ENCODE assay signal across 8 cellular contexts in genomic region chr10:22475857-22476600, GRCh38.
DNase-seq lines count a peak whose midpoint lies in the region; ATAC-seq and TF ChIP-seq lines count a peak whose summit lies in the region.

No MANE protein-coding gene starts in this region.

- H3K9me2 ChIP-seq in hepatocyte (replicated peaks; ENCODE audit: insufficient read depth): no peaks in the 10 kb centered on the region

- H3K4me3 ChIP-seq in hepatocyte: peak overlapping the region; percentile 72
- H3K4me3 ChIP-seq in skeletal muscle tissue (ENCODE audit: low read length in 3 of 3): peak overlapping the region; percentile 34 to 62 (median 49)

- H3K79me2 ChIP-seq in hepatocyte: no peaks in the 10 kb centered on the region

- no peaks in the 10 kb centered on the region for H3K9me3 Mint-ChIP-seq in activated T-helper 1 cell treated with anti-CD3 and anti-CD28 coated beads, Interleukin-12 subunit alpha, Interleukin-12 subunit beta, Interleukin-2, Interleukin-4 antibody, amounts not matched to agents 30 ng/mL and 10 ng/mL and 1 ng/mL, durations not matched to agents 14 hours and 24 hours and 36 hours

- DNase-seq in activated CD4-positive, CD25-positive, alpha-beta regulatory T cell treated with anti-CD3 and anti-CD28 coated beads, Interleukin-2, amount 50 U/mL, for 72 hours: peak; percentile 36
- DNase-seq in activated CD4-positive, CD25-positive, alpha-beta regulatory T cell (lab: John Stamatoyannopoulos, UW): no peak
- DNase-seq in activated T-helper 1 cell treated with anti-CD3 and anti-CD28 coated beads, Interleukin-12 subunit alpha, Interleukin-12 subunit beta, Interleukin-2, Interleukin-4 antibody, amounts not matched to agents 30 ng/mL and 10 ng/mL and 1 ng/mL, durations not matched to agents 14 hours and 24 hours and 36 hours (ENCODE audit: low spot score): peak; percentile 3
- DNase-seq in hepatocyte (ENCODE audit: low spot score) (peak; percentile 28), NCI-H1105 (lab: John Stamatoyannopoulos, UW) (no peak), NCI-H2196 (lab: John Stamatoyannopoulos, UW; ENCODE audit: unreplicated experiment) (no peak)

- peak overlapping the region; percentile 80 for H2AFZ ChIP-seq in hepatocyte

- H3K36me3 ChIP-seq in hepatocyte (replicated peaks; ENCODE audit: insufficient read depth, low read depth) (no peaks in the 10 kb centered on the region), skeletal muscle tissue (ENCODE audit: control insufficient read depth in 3 of 3, insufficient read depth in 3 of 3, low read length in 3 of 3) (no peaks in the 10 kb centered on the region)

- H3K9me3 ChIP-seq in hepatocyte (ENCODE audit: low read depth) (no peaks in the 10 kb centered on the region), skeletal muscle tissue (ENCODE audit: control insufficient read depth in 3 of 3, low read length in 3 of 3) (no peaks in the 10 kb centered on the region)

- intact Hi-C loops in activated T-helper 1 cell treated with anti-CD3 and anti-CD28 coated beads, Interleukin-12 subunit alpha, Interleukin-12 subunit beta, Interleukin-2, Interleukin-4 antibody, amounts not matched to agents 30 ng/mL and 10 ng/mL and 1 ng/mL, durations not matched to agents 14 hours and 24 hours and 36 hours (cut with micrococcal nuclease): loop anchor here (1.0 to 10.0 kb wide), 5 partner anchors 39 to 981 kb away; no protein-coding TSS in a partner anchor

- H4K20me1 ChIP-seq in hepatocyte (ENCODE audit: insufficient read depth, poor library complexity, severe bottlenecking): no peaks in the 10 kb centered on the region

- peaks cover 61% of the 10 kb centered on the region for H3K27me3 Mint-ChIP-seq in activated T-helper 1 cell treated with anti-CD3 and anti-CD28 coated beads, Interleukin-12 subunit alpha, Interleukin-12 subunit beta, Interleukin-2, Interleukin-4 antibody, amounts not matched to agents 30 ng/mL and 10 ng/mL and 1 ng/mL, durations not matched to agents 14 hours and 24 hours and 36 hours (ENCODE audit: insufficient read depth)

- peak overlapping the region; percentile 86 for H3K27ac Mint-ChIP-seq in activated T-helper 1 cell treated with anti-CD3 and anti-CD28 coated beads, Interleukin-12 subunit alpha, Interleukin-12 subunit beta, Interleukin-2, Interleukin-4 antibody, amounts not matched to agents 30 ng/mL and 10 ng/mL and 1 ng/mL, durations not matched to agents 14 hours and 24 hours and 36 hours

- TF ChIP-seq CTCF in hepatocyte (IDR thresholded peaks at IDR 0.05; ENCODE audit: poor library complexity): no peak

- WGBS in hepatocyte (ENCODE audit: low lambda C conversion rate, missing lambda C conversion rate): 1% methylated on average over 81 of the region's 85 CpGs

- no peaks in the 10 kb centered on the region for H3K36me3 Mint-ChIP-seq in activated T-helper 1 cell treated with anti-CD3 and anti-CD28 coated beads, Interleukin-12 subunit alpha, Interleukin-12 subunit beta, Interleukin-2, Interleukin-4 antibody, amounts not matched to agents 30 ng/mL and 10 ng/mL and 1 ng/mL, durations not matched to agents 14 hours and 24 hours and 36 hours (ENCODE audit: low read depth)

- peak overlapping the region; percentile 86 for H3K4me3 Mint-ChIP-seq in activated T-helper 1 cell treated with anti-CD3 and anti-CD28 coated beads, Interleukin-12 subunit alpha, Interleukin-12 subunit beta, Interleukin-2, Interleukin-4 antibody, amounts not matched to agents 30 ng/mL and 10 ng/mL and 1 ng/mL, durations not matched to agents 14 hours and 24 hours and 36 hours

- H3K9ac ChIP-seq in skeletal muscle tissue (ENCODE audit: low read depth in 1 of 3, low read length in 3 of 3): no peak overlapping the region

- peaks cover 20% of the 10 kb centered on the region for H3K4me1 Mint-ChIP-seq in activated T-helper 1 cell treated with anti-CD3 and anti-CD28 coated beads, Interleukin-12 subunit alpha, Interleukin-12 subunit beta, Interleukin-2, Interleukin-4 antibody, amounts not matched to agents 30 ng/mL and 10 ng/mL and 1 ng/mL, durations not matched to agents 14 hours and 24 hours and 36 hours (ENCODE audit: low read depth)

- ATAC-seq in HG03460 (IDR thresholded peaks at IDR 0.05; ENCODE audit: unreplicated experiment): no peak

- H3K4me1 ChIP-seq in hepatocyte (ENCODE audit: insufficient read depth) (peaks cover 19% of the 10 kb centered on the region), skeletal muscle tissue (ENCODE audit: control insufficient read depth in 3 of 3, insufficient read depth in 3 of 3, low read length in 3 of 3) (peaks cover 4 to 9% (median 4%) of the 10 kb centered on the region in 3 donors)

- peak overlapping the region; percentile 99 for H3K4me2 ChIP-seq in hepatocyte

- peaks cover 67% of the 10 kb centered on the region for H3K27me3 ChIP-seq in hepatocyte
- peaks cover 27 to 36% (median 27%) of the 10 kb centered on the region in 3 donors for H3K27me3 ChIP-seq in skeletal muscle tissue (ENCODE audit: control insufficient read depth in 3 of 3, insufficient read depth in 3 of 3, low read length in 3 of 3)

- no peak overlapping the region for H3K27ac ChIP-seq in hepatocyte
- H3K27ac ChIP-seq in skeletal muscle tissue (ENCODE audit: low read depth, low read length): no peak overlapping the region

Comparison
In these comparisons a context has a peak if more than half of its experiments do, and no peak if none do; other contexts are left out.
1. DNase-seq: peak in activated CD4-positive, CD25-positive, alpha-beta regulatory T cell treated with anti-CD3 and anti-CD28 coated beads, Interleukin-2, amount 50 U/mL, for 72 hours (single experiment), activated T-helper 1 cell treated with anti-CD3 and anti-CD28 coated beads, Interleukin-12 subunit alpha, Interleukin-12 subunit beta, Interleukin-2, Interleukin-4 antibody, amounts not matched to agents 30 ng/mL and 10 ng/mL and 1 ng/mL, durations not matched to agents 14 hours and 24 hours and 36 hours (single experiment) and hepatocyte (single experiment); none in activated CD4-positive, CD25-positive, alpha-beta regulatory T cell (0 of 4), NCI-H1105 (single experiment) and NCI-H2196 (single experiment).